Comparison of ENCODE assay signal across 26 cellular contexts in the genomic region with DNA sequence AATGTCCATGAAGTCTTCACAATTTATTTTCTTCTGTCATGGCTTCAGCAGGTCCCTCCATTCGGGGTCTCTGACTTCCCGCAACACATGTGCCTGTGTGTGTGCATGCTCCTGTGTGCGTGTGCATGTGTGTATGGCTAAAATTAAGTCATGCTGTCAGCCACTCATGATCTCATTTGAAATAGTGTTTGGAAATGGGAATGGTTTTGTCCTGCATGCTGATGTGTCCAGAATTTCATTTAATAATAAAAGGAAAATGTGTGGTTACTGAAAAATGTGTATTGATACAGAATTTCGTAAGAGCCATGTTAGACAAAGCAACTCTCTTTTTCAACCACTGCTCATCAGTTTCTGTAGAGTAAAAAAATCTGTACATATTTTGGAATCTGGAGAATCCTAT.
"Had no signal": no experiment of that assay in that cellular context is flagged by ENCODE, and none has a peak within 500 bp of the region (broad histone marks: within the 10 kb centered on the region; RNA-seq: fewer than 3 reads in every experiment).

No MANE protein-coding gene starts in this region.

- H3K4me3 Mint-ChIP-seq: activated CD4-positive, alpha-beta T cell treated with anti-CD3 and anti-CD28 coated beads, Interleukin-2, amount 10 ng/mL, durations not matched to agents 24 days and 14 days; activated CD8-positive, alpha-beta T cell treated with anti-CD3 and anti-CD28 coated beads for 36 hours; brain had no signal

- H3K27me3 Mint-ChIP-seq: activated CD4-positive, alpha-beta T cell treated with anti-CD3 and anti-CD28 coated beads, Interleukin-2, amount 10 ng/mL, durations not matched to agents 24 days and 14 days; activated CD8-positive, alpha-beta T cell treated with anti-CD3 and anti-CD28 coated beads for 36 hours had no signal

- DNase-seq: activated CD4-positive, alpha-beta T cell treated with anti-CD3 and anti-CD28 coated beads, Interleukin-2, amount 10 ng/mL, durations not matched to agents 24 days and 14 days; activated CD4-positive, alpha-beta T cell treated with anti-CD3 and anti-CD28 coated beads, Interleukin-2, amount 50 U/mL, for 4 hours; activated CD4-positive, CD25-positive, alpha-beta regulatory T cell; activated CD8-positive, alpha-beta T cell treated with anti-CD3 and anti-CD28 coated beads for 36 hours; activated gamma-delta T cell; activated naive CD4-positive, alpha-beta T cell treated with Interleukin-2 at 50 U/mL for 16 hours; activated T-cell treated with anti-CD3 and anti-CD28 coated beads, Interleukin-2, amount 50 U/mL, for 1 hour; adrenal gland; caudate nucleus; MM.1S; MV-4-11; NCI-H1092; NCI-H1436 treated with DMSO at 0.1 percent for 48 hours; NCI-H1694 treated with DMSO at 0.1 percent for 48 hours; NCI-H2029; NCI-H345; NCI-H524 treated with DMSO at 0.1 percent for 48 hours; SHP77; SJCRH30; T1000; WERI-Rb-1 had no signal

- H3K36me3 Mint-ChIP-seq: brain had no signal

- ATAC-seq: activated CD8-positive, alpha-beta T cell treated with anti-CD3 and anti-CD28 coated beads for 36 hours; activated naive CD4-positive, alpha-beta T cell treated with anti-CD3 and anti-CD28 coated beads, Interleukin-2, amount 50 U/mL, for 72 hours; Panc1 had no signal

- H3K4me3 ChIP-seq: adrenal gland, SJCRH30, SK-N-MC had no signal

- H3K27ac Mint-ChIP-seq: activated CD4-positive, alpha-beta T cell treated with anti-CD3 and anti-CD28 coated beads, Interleukin-2, amount 10 ng/mL, durations not matched to agents 24 days and 14 days; activated CD8-positive, alpha-beta T cell treated with anti-CD3 and anti-CD28 coated beads for 36 hours; activated naive CD4-positive, alpha-beta T cell treated with anti-CD3 and anti-CD28 coated beads, Interleukin-2, amount 50 U/mL, for 72 hours; activated T-helper 2 cell treated with anti-CD3 and anti-CD28 coated beads, Interferon-gamma antibody, Interleukin-2, Interleukin-4, amounts not matched to agents 10 μg/mL and 5 μg/mL and 100 μg/mL, durations not matched to agents 14 hours and 24 hours and 36 hours; brain had no signal

- H3K4me1 Mint-ChIP-seq: brain had no signal
